In genomic region chr1:17216078-17216477, GRCh38 we compare ENCODE assay signal across 16 cellular contexts. TPM values are rescaled to one million over a fixed set of nuclear protein-coding genes. Genes with fewer than 3 reads are reported as not detected.
A peak's percentile ranks its signal among the peaks of the same experiment; 100 is the strongest.
DNase-seq lines count a peak whose midpoint lies in the region; ATAC-seq and TF ChIP-seq lines count a peak whose summit lies in the region.
"Had no signal": no experiment of that assay in that cellular context is flagged by ENCODE, and none has a peak within 500 bp of the region (broad histone marks: within the 10 kb centered on the region; RNA-seq: fewer than 3 reads in every experiment).

No MANE protein-coding gene starts in this region.

- POLR2A ChIA-PET in HEK293 (lab: Yijun Ruan, JAX) = no interaction called here

- no peaks in the 10 kb centered on the region for H3K9me3 ChIP-seq in HEK293 (ENCODE audit: control insufficient read depth, insufficient read depth, low read depth, low read length)
- H3K9me3 ChIP-seq in T-helper 17 cell (ENCODE audit: control insufficient read depth, low read length, poor library complexity, severe bottlenecking) = no peaks in the 10 kb centered on the region
- no peaks in the 10 kb centered on the region for H3K9me3 ChIP-seq in esophagus squamous epithelium
- no peaks in the 10 kb centered on the region for H3K9me3 ChIP-seq in trophoblast cell (ENCODE audit: insufficient read depth, low read depth, low read length)

- H3K9ac ChIP-seq in trophoblast cell (ENCODE audit: low read length) = no peak overlapping the region

- H3K18ac ChIP-seq in trophoblast cell (ENCODE audit: low read length) = no peak overlapping the region

- H3K36me3 ChIP-seq in HEK293 (ENCODE audit: control insufficient read depth in 2 of 2, insufficient read depth in 1 of 2, low read length in 2 of 2) (no peaks in the 10 kb centered on the region), esophagus squamous epithelium (peaks cover 0 to 5% (median 0%) of the 10 kb centered on the region in 3 donors), trophoblast cell (ENCODE audit: control insufficient read depth in 1 of 2, insufficient read depth in 2 of 2, low read length in 2 of 2) (no peaks in the 10 kb centered on the region)

- no peak overlapping the region for H2AK5ac ChIP-seq in trophoblast cell (ENCODE audit: low read length)

- peaks cover 28% of the 10 kb centered on the region for H3K4me1 Mint-ChIP-seq in T-helper 17 cell

- peaks cover 9% of the 10 kb centered on the region for H3K36me3 Mint-ChIP-seq in T-helper 17 cell (ENCODE audit: low read depth)

- 55 to 56% methylated on average over 5 of the region's 5 CpGs for WGBS in esophagus squamous epithelium, 2 donors
- WGBS in trophoblast cell (ENCODE audit: extremely low coverage, insufficient coverage, insufficient read length) = no CpG with 5 or more reads among the region's 5 CpGs

- H4K8ac ChIP-seq in trophoblast cell (ENCODE audit: low read depth, low read length) = no peak overlapping the region

- no peaks in the 10 kb centered on the region for H3K79me2 ChIP-seq in trophoblast cell (ENCODE audit: control insufficient read depth, insufficient read depth, low read length, poor library complexity)

- no peak overlapping the region for H2BK5ac ChIP-seq in trophoblast cell (ENCODE audit: low read depth, low read length, poor library complexity)

- H3K4me1 ChIP-seq in HEK293 (ENCODE audit: control insufficient read depth, insufficient read depth, low read length) = peaks cover 4% of the 10 kb centered on the region
- peaks cover 8 to 56% (median 30%) of the 10 kb centered on the region in 3 donors for H3K4me1 ChIP-seq in esophagus squamous epithelium
- H3K4me1 ChIP-seq in trophoblast cell (ENCODE audit: control insufficient read depth in 1 of 2, insufficient read depth in 2 of 2, low read length in 2 of 2) = peaks cover 5 to 6% of the 10 kb centered on the region in 2 experiments

- no peak overlapping the region for H3K4me2 ChIP-seq in trophoblast cell (ENCODE audit: low read length)

- H3K27me3 ChIP-seq in esophagus squamous epithelium = peaks cover 0 to 81% (median 0%) of the 10 kb centered on the region in 4 donors
- H3K27me3 ChIP-seq in trophoblast cell (ENCODE audit: insufficient read depth, low read length) = no peaks in the 10 kb centered on the region

- no peak for DNase-seq in T-helper 17 cell
- DNase-seq in esophagus squamous epithelium (lab: John Stamatoyannopoulos, UW) = no peak
- DNase-seq in trophoblast cell = no peak
- no peak for DNase-seq in NCI-H446 treated with DMSO at 0.1 percent for 48 hours (lab: John Stamatoyannopoulos, UW)
- DNase-seq in ureter (ENCODE audit: low spot score) = no peak
- no peak for DNase-seq in activated gamma-delta T cell (lab: John Stamatoyannopoulos, UW)
- DNase-seq: KG1, MM.1S, NCI-H1105 treated with DMSO at 0.1 percent for 48 hours, NCI-H187 treated with DMSO at 0.1 percent for 48 hours, NCI-H2171, NCI-H510A, NCI-H82 had no signal

- H4K12ac ChIP-seq in trophoblast cell (ENCODE audit: low read depth, low read length) = no peak overlapping the region

- no peak overlapping the region for H3K14ac ChIP-seq in trophoblast cell (ENCODE audit: low read length)

- H2AFZ ChIP-seq in trophoblast cell (ENCODE audit: insufficient read depth, low read length, poor library complexity) = no peak overlapping the region

- peak overlapping the region; percentile 26 for H2BK12ac ChIP-seq in trophoblast cell (ENCODE audit: low read length)

- H2BK120ac ChIP-seq in trophoblast cell (ENCODE audit: insufficient read depth, low read length, poor library complexity) = no peak overlapping the region

- no peak overlapping the region for H3K4me3 Mint-ChIP-seq in T-helper 17 cell

- H3K4ac ChIP-seq in trophoblast cell (ENCODE audit: low read depth, low read length) = no peak overlapping the region

- TF ChIP-seq CTCF in HEK293 (tag by site-specific recombination; IDR thresholded peaks at IDR 0.05) = no peak
- TF ChIP-seq CTCF in esophagus squamous epithelium (IDR thresholded peaks at IDR 0.05) = no peak

- H3K23ac ChIP-seq in trophoblast cell (ENCODE audit: low read length) = no peak overlapping the region

- H3K4me3 ChIP-seq in HEK293 (ENCODE audit: low read depth, low read length) (no peak overlapping the region), esophagus squamous epithelium (no peak overlapping the region), trophoblast cell (ENCODE audit: low read depth, low read length) (no peak overlapping the region)

- H4K91ac ChIP-seq in trophoblast cell (ENCODE audit: low read depth, low read length) = no peak overlapping the region

- CTCF ChIA-PET in HEK293 (lab: Yijun Ruan, JAX) = interaction anchor here (1.6 kb wide), 1 partner anchor 58 kb away, joined by 5 read pairs; no protein-coding TSS in a partner anchor

- no peak for TF ChIP-seq POLR2A in esophagus squamous epithelium (IDR thresholded peaks at IDR 0.05)

- intact Hi-C loops in esophagus squamous epithelium (cut with DNase I) = no loop called here

- ATAC-seq in T-helper 17 cell = no peak

- H3K27me3 Mint-ChIP-seq in T-helper 17 cell = peaks cover 54% of the 10 kb centered on the region

- H3K27ac Mint-ChIP-seq in T-helper 17 cell = peak overlapping the region; percentile 81

- no peaks in the 10 kb centered on the region for H3K79me1 ChIP-seq in trophoblast cell (ENCODE audit: low read length)

- H3K27ac ChIP-seq in HEK293 (ENCODE audit: extremely low read depth, low read depth, low read length) = no peak overlapping the region
- H3K27ac ChIP-seq in esophagus squamous epithelium = peak overlapping the region in 3 of 4 donors; percentile 59 to 81 (median 61)
- no peak overlapping the region for H3K27ac ChIP-seq in trophoblast cell (ENCODE audit: low read depth, low read length)

TF ChIP-seq in HEK293, 187 proteins besides CTCF, POLR2A, EP300 and RAD21 (continues in another document):
- no peak for TF ChIP-seq ZNF513 (tag by site-specific recombination; IDR thresholded peaks at IDR 0.05)
- no peak for TF ChIP-seq SALL2 (tag by site-specific recombination; IDR thresholded peaks at IDR 0.05; ENCODE audit: borderline replicate concordance)
- no peak for TF ChIP-seq ZNF785 (tag by site-specific recombination; IDR thresholded peaks at IDR 0.05)
- TF ChIP-seq TCF7L2 (IDR thresholded peaks at IDR 0.05; ENCODE audit: borderline replicate concordance, low read depth, low read length) = no peak
- TF ChIP-seq ZNF398 (tag by site-specific recombination; IDR thresholded peaks at IDR 0.05) = no peak
- no peak for TF ChIP-seq HOXC10 (CRISPR knock-in tag; IDR thresholded peaks at IDR 0.05)
- TF ChIP-seq ZNF239 (tag by site-specific recombination; IDR thresholded peaks at IDR 0.05) = no peak
- TF ChIP-seq ZBTB17 (tag by site-specific recombination; IDR thresholded peaks at IDR 0.05) = no peak
- no peak for TF ChIP-seq BCL6B (tag by site-specific recombination; IDR thresholded peaks at IDR 0.05)
- no peak for TF ChIP-seq ZXDB (tag by site-specific recombination; IDR thresholded peaks at IDR 0.05)
- TF ChIP-seq SCRT2 (tag by site-specific recombination; IDR thresholded peaks at IDR 0.05) = peak; percentile 60; the same call in 1 of the 2 replicates

RNA-seq across cellular contexts. Expression of gene PADI1, which starts 11.2 kb away (rescaled TPM):
- not detected for total RNA-seq in T-helper 17 cell
- 100 to 1,000 TPM in 2 of 4 donors, 10 to 100 TPM in 2; 45.3 to 121 (median 75.1) TPM for total RNA-seq in esophagus squamous epithelium
- 0.44 and 0.59 TPM in 2 replicates for polyA plus RNA-seq in trophoblast cell (2013)
- 0.86 TPM for total RNA-seq in ureter
- polyA plus RNA-seq: AG04450 had no signal

RNA-seq across cellular contexts. Expression of gene PADI3, which starts 32.8 kb away (rescaled TPM):
- total RNA-seq in T-helper 17 cell (not detected), esophagus squamous epithelium (1 to 10 TPM in 3 of 4 donors, under 1 TPM in 1; 0.64 to 9.9 (median 2.3) TPM), ureter (65.3 TPM)
- polyA plus RNA-seq in trophoblast cell (2013) = not detected in 2 replicates
- polyA plus RNA-seq: BJ had no signal

Comparison
In these comparisons a context has a peak if more than half of its experiments do, and no peak if none do; other contexts are left out.
1. H3K27ac ChIP-seq: peak in esophagus squamous epithelium (3 of 4); none in HEK293 (single experiment) and trophoblast cell (single experiment).
2. RNA of gene PADI1, which starts 11.2 kb away (total RNA-seq): 45.3 to 121 TPM in esophagus squamous epithelium; 0.86 TPM in ureter (single experiment) and not detected in T-helper 17 cell; every median in the first group is over 10 times any median in the second.